In the genomic region with DNA sequence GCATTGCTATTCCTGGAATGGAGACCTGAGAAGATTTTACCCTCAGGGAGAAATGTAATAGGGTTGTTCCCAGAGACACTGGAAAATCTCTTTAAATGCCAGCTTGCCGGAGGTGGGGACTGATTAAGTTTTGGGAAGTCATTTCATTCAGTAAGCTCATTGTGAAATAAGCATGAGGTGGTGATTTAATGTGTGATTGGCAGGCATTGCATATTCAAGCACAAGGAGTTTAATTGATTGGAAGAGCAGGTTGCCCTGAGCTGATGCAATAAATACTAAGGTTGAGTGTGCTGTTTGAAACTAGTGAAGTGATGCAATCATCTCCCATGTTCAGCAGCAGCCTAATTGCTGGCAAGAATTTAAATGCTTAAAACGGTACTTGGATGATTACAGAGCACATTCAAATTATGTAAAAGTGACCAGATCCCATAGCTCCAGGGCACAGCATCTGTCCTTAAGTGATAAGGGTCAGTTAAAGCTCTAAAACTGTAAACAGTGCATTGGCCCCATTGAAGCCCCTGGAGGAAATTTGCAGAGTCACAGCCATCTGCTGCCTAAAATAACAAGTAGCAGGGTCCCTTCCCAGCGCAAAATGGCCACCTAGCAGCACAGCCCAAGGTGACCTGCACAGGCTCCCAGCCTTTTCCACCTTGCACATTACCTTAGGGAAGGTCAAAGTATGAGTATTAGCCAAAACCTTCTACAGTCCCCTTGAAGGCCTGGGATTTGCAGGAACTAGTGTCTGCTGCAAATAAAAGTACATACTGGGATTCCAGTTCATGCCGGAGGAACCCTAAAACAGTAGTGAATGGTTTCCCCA, we compare ENCODE assay signal across 9 cellular contexts.
DNase-seq lines count a peak whose midpoint lies in the region; ATAC-seq and TF ChIP-seq lines count a peak whose summit lies in the region.
"Had no signal": no experiment of that assay in that cellular context is flagged by ENCODE, and none has a peak within 500 bp of the region (broad histone marks: within the 10 kb centered on the region; RNA-seq: fewer than 3 reads in every experiment).

No MANE protein-coding gene starts in this region.

- peaks cover 22% of the 10 kb centered on the region for H3K27me3 Mint-ChIP-seq in stimulated activated naive CD8-positive, alpha-beta T cell treated with anti-CD3 and anti-CD28 coated beads, Interleukin-15, amount 100 ng/mL, for 72 hours

- no peak for TF ChIP-seq CTCF in AG09309 (IDR thresholded peaks at IDR 0.05; ENCODE audit: control insufficient read depth, insufficient read depth, low read depth, low read length, missing control alignments)
- TF ChIP-seq CTCF in OCI-LY3 (IDR thresholded peaks at IDR 0.05; ENCODE audit: low read depth, low read length): no peak
- TF ChIP-seq CTCF in fibroblast of lung (conservative IDR thresholded peaks at IDR 0.05 in 1 of 2, IDR thresholded peaks at IDR 0.05 in 1 of 2; ENCODE audit: low read depth in 1 of 2, low read length in 2 of 2): no peak

- ATAC-seq in stimulated activated naive CD8-positive, alpha-beta T cell treated with anti-CD3 and anti-CD28 coated beads, Interleukin-15, amount 100 ng/mL, for 72 hours: peak; percentile 76
- ATAC-seq in HG03460 (IDR thresholded peaks at IDR 0.05; ENCODE audit: unreplicated experiment) (no peak), HG03439 (IDR thresholded peaks at IDR 0.05; ENCODE audit: unreplicated experiment) (no peak), GM21526 (IDR thresholded peaks at IDR 0.05; ENCODE audit: low FRiP score, unreplicated experiment) (no peak)

- peaks cover 6 to 12% of the 10 kb centered on the region in 2 donors for H3K9me3 Mint-ChIP-seq in stimulated activated naive CD8-positive, alpha-beta T cell treated with anti-CD3 and anti-CD28 coated beads, Interleukin-15, amount 100 ng/mL, for 72 hours

- no peak overlapping the region for H3K4me3 ChIP-seq in AG09309 (ENCODE audit: control insufficient read depth, low read depth, low read length)
- H3K4me3 ChIP-seq in OCI-LY3 (ENCODE audit: low read length): no peak overlapping the region
- no peak overlapping the region for H3K4me3 ChIP-seq in fibroblast of lung (replicated peaks in 1 of 4; ENCODE audit: control extremely low read depth in 1 of 4, insufficient read depth in 1 of 4, low read depth in 3 of 4, low read length in 4 of 4)
- H3K4me3 ChIP-seq: cardiac muscle cell had no signal

- no peaks in the 10 kb centered on the region for H4K20me1 ChIP-seq in OCI-LY3 (ENCODE audit: insufficient read depth, low read length)
- no peaks in the 10 kb centered on the region for H4K20me1 ChIP-seq in fibroblast of lung (ENCODE audit: control insufficient read depth, extremely low read depth, insufficient read depth, low read length)

- H3K27me3 ChIP-seq in OCI-LY3 (ENCODE audit: low read depth, low read length) (no peaks in the 10 kb centered on the region), fibroblast of lung (ENCODE audit: control insufficient read depth, insufficient read depth, low read length) (no peaks in the 10 kb centered on the region)
- H3K27me3 ChIP-seq: cardiac muscle cell had no signal

- peak overlapping the region; percentile 95 to 98 for H3K27ac Mint-ChIP-seq in stimulated activated naive CD8-positive, alpha-beta T cell treated with anti-CD3 and anti-CD28 coated beads, Interleukin-15, amount 100 ng/mL, for 72 hours

- H3K4me1 ChIP-seq in OCI-LY3 (ENCODE audit: low read length): peaks cover 25% of the 10 kb centered on the region
- H3K4me1 ChIP-seq in fibroblast of lung (ENCODE audit: control insufficient read depth, extremely low read depth, insufficient read depth, low read length): peaks cover 4% of the 10 kb centered on the region

- H2AFZ ChIP-seq in OCI-LY3 (ENCODE audit: low read depth, low read length): peak overlapping the region; percentile 58
- no peak overlapping the region for H2AFZ ChIP-seq in fibroblast of lung (ENCODE audit: low read length)

- H3K79me2 ChIP-seq in OCI-LY3 (ENCODE audit: low read length) (no peaks in the 10 kb centered on the region), fibroblast of lung (ENCODE audit: control insufficient read depth, insufficient read depth, low read length) (no peaks in the 10 kb centered on the region)

- H3K27ac ChIP-seq in OCI-LY3 (ENCODE audit: low read length) (peak overlapping the region; percentile 68), fibroblast of lung (ENCODE audit: insufficient read depth, low read length) (no peak overlapping the region)
- H3K27ac ChIP-seq: cardiac muscle cell had no signal

- no peaks in the 10 kb centered on the region for H3K36me3 ChIP-seq in OCI-LY3 (replicated peaks; ENCODE audit: low read depth, low read length)
- no peaks in the 10 kb centered on the region for H3K36me3 ChIP-seq in fibroblast of lung (ENCODE audit: control insufficient read depth, insufficient read depth, low read length)
- H3K36me3 ChIP-seq: cardiac muscle cell had no signal

- peak overlapping the region; percentile 30 for H3K4me2 ChIP-seq in OCI-LY3 (ENCODE audit: low read length)
- H3K4me2 ChIP-seq in fibroblast of lung (ENCODE audit: extremely low read depth, insufficient read depth, low read length): peak overlapping the region; percentile 10

- peak overlapping the region in 1 of 2 donors; percentile 6 for H3K4me3 Mint-ChIP-seq in stimulated activated naive CD8-positive, alpha-beta T cell treated with anti-CD3 and anti-CD28 coated beads, Interleukin-15, amount 100 ng/mL, for 72 hours

- DNase-seq in AG09309 (ENCODE audit: low read depth): peak; percentile 96
- peak; percentile 52 for DNase-seq in HPDE6-E6E7 (ENCODE audit: extremely low spot score)
- DNase-seq in fibroblast of lung (ENCODE audit: low read depth in 2 of 2): peak; percentile 63 to 93
- peak; percentile 26 to 39 for DNase-seq in stimulated activated naive CD8-positive, alpha-beta T cell treated with anti-CD3 and anti-CD28 coated beads, Interleukin-15, amount 100 ng/mL, for 72 hours

- H3K4me1 Mint-ChIP-seq in stimulated activated naive CD8-positive, alpha-beta T cell treated with anti-CD3 and anti-CD28 coated beads, Interleukin-15, amount 100 ng/mL, for 72 hours: peaks cover 20% of the 10 kb centered on the region

- peak overlapping the region; percentile 47 for H3K9ac ChIP-seq in OCI-LY3 (ENCODE audit: low read length)
- no peak overlapping the region for H3K9ac ChIP-seq in fibroblast of lung (ENCODE audit: insufficient read depth, low read length)

- H3K9me3 ChIP-seq in OCI-LY3 (ENCODE audit: insufficient read depth, low read length) (no peaks in the 10 kb centered on the region), fibroblast of lung (ENCODE audit: control insufficient read depth, insufficient read depth, low read depth, low read length) (no peaks in the 10 kb centered on the region)

Comparison
In these comparisons a context has a peak if more than half of its experiments do, and no peak if none do; other contexts are left out.
1. DNase-seq: peak in every context shown above with its lines; median percentile 96 in AG09309; 78 in fibroblast of lung; 52 in HPDE6-E6E7; 32 in stimulated activated naive CD8-positive, alpha-beta T cell treated with anti-CD3 and anti-CD28 coated beads, Interleukin-15, amount 100 ng/mL, for 72 hours.